Comparison of ENCODE assay signal across 9 cellular contexts in the genomic region with DNA sequence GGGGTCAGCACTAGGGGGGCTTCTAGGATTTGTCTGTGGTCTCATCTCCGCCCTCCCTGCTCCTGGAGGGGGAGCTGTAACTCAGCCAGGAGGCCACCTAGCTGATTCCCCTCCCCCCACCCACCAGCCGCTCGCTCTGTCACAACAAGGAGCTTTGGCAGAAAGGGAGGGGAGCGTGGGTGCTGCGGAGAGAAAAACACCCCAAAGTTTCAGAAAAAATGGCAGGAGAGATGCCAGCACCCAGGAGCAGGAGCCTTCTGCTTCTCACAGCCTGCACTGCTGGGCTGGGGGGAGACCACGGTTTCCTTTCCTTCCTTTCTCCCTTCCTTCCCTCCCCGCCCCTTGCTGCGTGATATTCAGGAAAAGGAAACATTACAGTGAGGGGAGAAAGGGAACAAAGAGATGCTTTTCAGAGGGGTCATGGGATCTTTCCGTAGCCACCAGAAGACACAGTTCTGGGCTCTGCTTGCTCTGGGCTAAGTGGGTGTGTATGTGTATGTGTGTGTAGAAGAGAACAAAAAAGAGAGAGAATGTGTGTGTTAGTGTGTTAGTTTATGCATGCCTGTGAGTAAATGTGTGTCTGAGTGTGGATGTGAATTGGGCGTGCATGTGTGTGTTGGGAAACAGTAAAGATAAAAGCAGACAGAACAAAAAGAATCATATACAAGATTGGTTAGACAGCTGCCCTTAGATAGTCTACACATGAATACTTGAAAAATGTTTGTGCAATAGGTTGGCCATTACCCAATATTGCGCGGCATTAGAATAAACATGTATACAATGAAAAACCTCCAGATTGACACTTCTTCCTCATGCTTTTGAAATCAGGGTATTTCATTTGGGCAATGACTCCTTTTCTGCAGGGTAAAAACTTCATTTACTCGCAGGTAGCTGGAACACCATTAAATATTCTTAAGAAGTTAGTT. TPM values are rescaled to one million over a fixed set of nuclear protein-coding genes. Genes with fewer than 3 reads are reported as not detected.
DNase-seq lines count a peak whose midpoint lies in the region; ATAC-seq, FAIRE-seq and TF ChIP-seq lines count a peak whose summit lies in the region.
"Had no signal": no experiment of that assay in that cellular context is flagged by ENCODE, and none has a peak within 500 bp of the region (broad histone marks: within the 10 kb centered on the region; RNA-seq: fewer than 3 reads in every experiment).

No MANE protein-coding gene starts in this region.

- H3K9ac ChIP-seq in K562 (ENCODE audit: insufficient read depth in 1 of 2, low read depth in 2 of 2, low read length in 2 of 2) (peak overlapping the region in 1 of 2 experiments; percentile 40; a peak in 2 of 4 replicates), iPS-20b (ENCODE audit: low read depth, low read length) (peak overlapping the region; percentile 67)

- ATAC-seq in K562 (peak; percentile 77), GM18858 (IDR thresholded peaks at IDR 0.05; ENCODE audit: unreplicated experiment) (no peak), mucosa of descending colon (no peak)

- BruUV-seq in K562 (replicated peaks; lab: Mats Ljungman, UMichigan): no TSS peak

- H3K4me2 ChIP-seq in K562 (ENCODE audit: insufficient read depth, low read length): peak overlapping the region; percentile 70
- H3K4me2 ChIP-seq: A549 had no signal

- H3K27me3 ChIP-seq in K562 (ENCODE audit: control insufficient read depth in 2 of 2, insufficient read depth in 2 of 2, low read length in 2 of 2): peaks cover 2 to 6% of the 10 kb centered on the region in 2 experiments; a peak in 3 of 5 replicates
- H3K27me3 ChIP-seq in iPS-20b (ENCODE audit: insufficient read depth, low read length): no peaks in the 10 kb centered on the region
- H3K27me3 ChIP-seq in stomach: no peaks in the 10 kb centered on the region

- in situ Hi-C loops in K562 (cut with MboI): no loop called here

- H4K20me1 ChIP-seq in K562 (replicated peaks; ENCODE audit: control insufficient read depth, insufficient read depth, low read length): no peaks in the 10 kb centered on the region

- no peaks in the 10 kb centered on the region for H3K9me1 ChIP-seq in K562 (ENCODE audit: control insufficient read depth, insufficient read depth, low read length)

- H3K36me3 ChIP-seq in K562 (ENCODE audit: control insufficient read depth, insufficient read depth, low read length) (no peaks in the 10 kb centered on the region), iPS-20b (ENCODE audit: insufficient read depth, low read depth, low read length) (no peaks in the 10 kb centered on the region), stomach (no peaks in the 10 kb centered on the region), mucosa of descending colon (ENCODE audit: low read depth) (no peaks in the 10 kb centered on the region)

- TF ChIP-seq CTCF in K562 (IDR thresholded peaks at IDR 0.05 in 2 of 3, conservative IDR thresholded peaks at IDR 0.05 in 1 of 3; ENCODE audit: insufficient read depth in 2 of 3, low read depth in 1 of 3, low read length in 3 of 3) (peak; percentile 26 to 41 (median 40); a peak in 4 of 6 replicates), stomach (IDR thresholded peaks at IDR 0.05) (no peak), mucosa of descending colon (IDR thresholded peaks at IDR 0.05) (no peak)

- TF ChIP-seq POLR2A in K562 (conservative IDR thresholded peaks at IDR 0.05) (no peak), stomach (IDR thresholded peaks at IDR 0.05) (no peak)

- no peaks in the 10 kb centered on the region for H3K79me2 ChIP-seq in K562 (ENCODE audit: control insufficient read depth, insufficient read depth, low read length)

- peak; percentile 35 for FAIRE-seq in K562 (lab: Jason Lieb, UNC)
- FAIRE-seq: A549 had no signal

- POLR2A ChIA-PET in K562 (lab: Yijun Ruan, JAX): interaction anchor here (0.6 to 1.0 kb wide), 2 partner anchors 10 to 94 kb away, joined by 3 to 4 read pairs; no protein-coding TSS in a partner anchor

- TF ChIP-seq EP300 in K562 (IDR thresholded peaks at IDR 0.05; ENCODE audit: low read length) (no peak), stomach (IDR thresholded peaks at IDR 0.05) (no peak)

- intact Hi-C loops in K562 (cut with micrococcal nuclease) (no loop called here), stomach (cut with DNase I; ENCODE audit: low total_unique reads) (no loop called here), mucosa of descending colon (cut with DNase I, micrococcal nuclease) (no loop called here)

- CTCF ChIA-PET in K562 (lab: Yijun Ruan, JAX; ENCODE audit: low intra/inter-chr PET ratio): no interaction called here

- H2AFZ ChIP-seq in K562 (ENCODE audit: low read depth, low read length): peak overlapping the region; percentile 87

- H3K27ac ChIP-seq in K562 (ENCODE audit: extremely low read depth, low read depth, low read length) (no peak overlapping the region; the same call in 2 of the 3 replicates), iPS-20b (ENCODE audit: low read length) (peak overlapping the region; percentile 3), stomach (peak overlapping the region in 1 of 5 donors; percentile 55)
- H3K27ac ChIP-seq: A549 had no signal

- WGBS in K562 (ENCODE audit: insufficient coverage, low coverage, missing lambda C conversion rate): 17% methylated on average over 10 of the region's 13 CpGs
- 15 to 21% (median 18%) methylated on average over 10 to 13 of the region's 13 CpGs for WGBS in stomach, 5 donors

- peak overlapping the region; percentile 30 for H3K4me3 ChIP-seq in K562
- peak overlapping the region; percentile 67 for H3K4me3 ChIP-seq in iPS-20b (ENCODE audit: low read length)
- H3K4me3 ChIP-seq in stomach: peak overlapping the region; percentile 23 to 42 (median 40)
- H3K4me3 ChIP-seq in mucosa of descending colon: no peak overlapping the region
- H3K4me3 ChIP-seq: A549 had no signal

- no peak for TF ChIP-seq RAD21 in K562 (CRISPR knock-in tag; conservative IDR thresholded peaks at IDR 0.05 in 1 of 2, IDR thresholded peaks at IDR 0.05 in 1 of 2)

- peak in 2 of 3 experiments; percentile 35 to 77 for DNase-seq in NCI-H1417 (lab: John Stamatoyannopoulos, UW)
- DNase-seq in NCI-H1417 treated with DMSO at 0.1 percent for 48 hours (lab: John Stamatoyannopoulos, UW): no peak
- peak; percentile 52 to 65 (median 58) for DNase-seq in K562 (ENCODE audit: extremely low read depth in 1 of 4, low spot score in 3 of 4)
- DNase-seq in stomach: no peak
- no peak for DNase-seq in mucosa of descending colon
- no peak for DNase-seq in ecto neural progenitor cell (ENCODE audit: low spot score)

- peaks cover 10 to 11% of the 10 kb centered on the region in 2 experiments; a peak in 4 of 5 replicates for H3K4me1 ChIP-seq in K562 (replicated peaks in 1 of 2; ENCODE audit: control insufficient read depth in 2 of 2, insufficient read depth in 2 of 2, low read length in 2 of 2)
- H3K4me1 ChIP-seq in iPS-20b (ENCODE audit: insufficient read depth, low read length): peaks cover 10% of the 10 kb centered on the region; the same call in 1 of the 2 replicates
- H3K4me1 ChIP-seq in stomach: peaks cover 22 to 34% (median 27%) of the 10 kb centered on the region in 4 donors
- no peaks in the 10 kb centered on the region for H3K4me1 ChIP-seq in mucosa of descending colon (ENCODE audit: low read depth)

- no peaks in the 10 kb centered on the region for H3K9me3 ChIP-seq in K562 (replicated peaks; ENCODE audit: control insufficient read depth, insufficient read depth, low read depth, low read length)
- H3K9me3 ChIP-seq in iPS-20b (ENCODE audit: insufficient read depth, low read depth, low read length): no peaks in the 10 kb centered on the region
- H3K9me3 ChIP-seq in stomach: no peaks in the 10 kb centered on the region
- H3K9me3 ChIP-seq in mucosa of descending colon: no peaks in the 10 kb centered on the region
- H3K9me3 ChIP-seq: A549 had no signal

TF ChIP-seq in K562, 482 proteins besides CTCF, POLR2A, EP300 and RAD21 (continues in another document):
- TF ChIP-seq, protein P1, sequence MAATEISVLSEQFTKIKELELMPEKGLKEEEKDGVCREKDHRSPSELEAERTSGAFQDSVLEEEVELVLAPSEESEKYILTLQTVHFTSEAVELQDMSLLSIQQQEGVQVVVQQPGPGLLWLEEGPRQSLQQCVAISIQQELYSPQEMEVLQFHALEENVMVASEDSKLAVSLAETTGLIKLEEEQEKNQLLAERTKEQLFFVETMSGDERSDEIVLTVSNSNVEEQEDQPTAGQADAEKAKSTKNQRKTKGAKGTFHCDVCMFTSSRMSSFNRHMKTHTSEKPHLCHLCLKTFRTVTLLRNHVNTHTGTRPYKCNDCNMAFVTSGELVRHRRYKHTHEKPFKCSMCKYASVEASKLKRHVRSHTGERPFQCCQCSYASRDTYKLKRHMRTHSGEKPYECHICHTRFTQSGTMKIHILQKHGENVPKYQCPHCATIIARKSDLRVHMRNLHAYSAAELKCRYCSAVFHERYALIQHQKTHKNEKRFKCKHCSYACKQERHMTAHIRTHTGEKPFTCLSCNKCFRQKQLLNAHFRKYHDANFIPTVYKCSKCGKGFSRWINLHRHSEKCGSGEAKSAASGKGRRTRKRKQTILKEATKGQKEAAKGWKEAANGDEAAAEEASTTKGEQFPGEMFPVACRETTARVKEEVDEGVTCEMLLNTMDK (IDR thresholded peaks at IDR 0.05; ENCODE audit: borderline replicate concordance, insufficient read depth, low read depth, low read length, poor library complexity, severe bottlenecking): peak; percentile 54
- TF ChIP-seq JUND (IDR thresholded peaks at IDR 0.05; ENCODE audit: borderline replicate concordance, low read depth, low read length) (no peak), JUND (tag; IDR thresholded peaks at IDR 0.05; ENCODE audit: borderline replicate concordance, low read depth, low read length) (no peak)

RNA-seq across cellular contexts. Expression of gene HSPA9, which starts 36.4 kb away (rescaled TPM):
- 389 and 542 TPM in 2 replicates for total RNA-seq in K562 (2011; cell fraction: chromatin; rRNA removed; ENCODE audit: low replicate concordance)
- total RNA-seq in K562 (2011; cell fraction: nucleolus; rRNA removed): 228 and 277 TPM in 2 replicates
- total RNA-seq in K562 (2011; cell fraction: nucleoplasm; rRNA removed): 287 and 329 TPM in 2 replicates
- total RNA-seq in K562 (2014; rRNA removed) (482 and 583 TPM in 2 replicates), K562 (2014; rRNA removed; fragmentation: Illumina TruSeq; extraction: Trizol) (548 and 597 TPM in 2 replicates), K562 (2015; rRNA removed; fragmentation: Illumina TruSeq; extraction: Trizol) (522 and 545 TPM in 2 replicates), K562 (2021) (481 and 498 TPM in 2 replicates), stomach (100 to 1,000 TPM; 157 to 427 (median 196) TPM), mucosa of descending colon (100 to 1,000 TPM; 170 to 182 (median 173) TPM)
- polyA plus RNA-seq in K562 (2011; rRNA removed) (296 and 361 TPM in 2 replicates), K562 (2014; fragmentation: Illumina TruSeq; extraction: Trizol) (474 and 552 TPM in 2 replicates), K562 (2014; fragmentation: Nextera tagmentation; extraction: Ambion mirVana) (100 to 1,000 TPM; 195 to 294 TPM), K562 (2014; rRNA removed) (514 and 537 TPM in 2 replicates), stomach (10 to 100 TPM; 68.8 to 78.2 (median 75.2) TPM)
- polyA plus RNA-seq in K562 (2011; cell fraction: cytosol; rRNA removed): 229 and 239 TPM in 2 replicates
- 225 and 240 TPM in 2 replicates for polyA plus RNA-seq in K562 (2011; cell fraction: nucleus; rRNA removed)
- 333 and 576 TPM in 2 replicates for polyA plus RNA-seq in K562 (2012)
- 500 and 528 TPM in 2 replicates for polyA minus RNA-seq in K562 (2011; rRNA and poly(A)+ RNA removed)
- 329 and 345 TPM in 2 replicates for polyA minus RNA-seq in K562 (2011; cell fraction: cytosol; rRNA and poly(A)+ RNA removed)
- 149 and 198 TPM in 2 replicates for polyA minus RNA-seq in K562 (2011; cell fraction: nucleus; rRNA and poly(A)+ RNA removed)

Comparison
In these comparisons a context has a peak if more than half of its experiments do, and no peak if none do; other contexts are left out.
1. DNase-seq: peak in NCI-H1417 (2 of 3) and K562 (4 of 4); none in NCI-H1417 treated with DMSO at 0.1 percent for 48 hours (single experiment), stomach (single experiment), mucosa of descending colon (0 of 3) and ecto neural progenitor cell (single experiment).
2. CTCF ChIP-seq: peak in K562 (3 of 3); none in stomach (0 of 7) and mucosa of descending colon (single experiment).